In the genomic region with DNA sequence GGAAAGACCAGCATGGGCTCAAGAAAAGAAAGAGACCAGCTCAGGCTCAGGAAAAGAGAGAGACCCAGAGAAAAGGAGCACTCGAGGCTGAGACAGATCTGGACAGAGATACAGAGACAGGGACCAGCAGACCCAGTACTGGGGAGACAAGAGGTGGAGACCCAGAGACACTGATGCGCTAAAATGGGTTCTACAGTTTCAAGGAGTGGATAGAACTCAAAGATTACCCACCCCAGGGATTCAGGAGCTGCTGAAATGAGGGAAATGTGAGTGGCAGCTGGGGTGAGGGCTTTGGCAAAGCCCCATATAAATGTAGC, we compare ENCODE assay signal across 9 cellular contexts. TPM values are rescaled to one million over a fixed set of nuclear protein-coding genes. Genes with fewer than 3 reads are reported as not detected.
DNase-seq lines count a peak whose midpoint lies in the region; ATAC-seq and TF ChIP-seq lines count a peak whose summit lies in the region.
"Had no signal": no experiment of that assay in that cellular context is flagged by ENCODE, and none has a peak within 500 bp of the region (broad histone marks: within the 10 kb centered on the region; RNA-seq: fewer than 3 reads in every experiment).

No MANE protein-coding gene starts in this region.

- peak overlapping the region; percentile 94 for H3K4me3 ChIP-seq in GM23338
- peak overlapping the region; percentile 97 for H3K4me3 ChIP-seq in left ventricle myocardium inferior
- peak overlapping the region; percentile 97 for H3K4me3 ChIP-seq in skeletal muscle satellite cell (ENCODE audit: low read length)

- CTCF ChIA-PET in activated CD4-positive, alpha-beta memory T cell treated with anti-CD3 and anti-CD28 coated beads, Interleukin-2, amount 10 ng/mL, durations not matched to agents 7 days and 5 days (lab: Charles Lee), result interaction anchor here (1.1 kb wide), 1 partner anchor 57 kb away, joined by 4 read pairs; no protein-coding TSS in a partner anchor

- H3K27ac Mint-ChIP-seq in GM23338, result peak overlapping the region; percentile 99
- peak overlapping the region; percentile 71 for H3K27ac Mint-ChIP-seq in activated CD4-positive, alpha-beta memory T cell treated with anti-CD3 and anti-CD28 coated beads, Interleukin-2, amount 10 ng/mL, durations not matched to agents 7 days and 5 days

- no peaks in the 10 kb centered on the region for H4K20me1 ChIP-seq in GM23338 (replicated peaks; ENCODE audit: insufficient read depth)

- no peaks in the 10 kb centered on the region for H3F3A ChIP-seq in GM23338 (replicated peaks; ENCODE audit: low read depth)

- TF ChIP-seq CTCF in GM23338 (conservative IDR thresholded peaks at IDR 0.05; ENCODE audit: low read depth in 2 of 2) (no peak), left ventricle myocardium inferior (IDR thresholded peaks at IDR 0.05; ENCODE audit: borderline replicate concordance) (no peak)

- H3K9ac ChIP-seq in skeletal muscle satellite cell (ENCODE audit: low read depth, low read length), result peak overlapping the region; percentile 99

- H3K36me3 ChIP-seq in GM23338 (ENCODE audit: insufficient read depth) (peaks cover 2% of the 10 kb centered on the region; the same call in 1 of the 2 replicates), left ventricle myocardium inferior (peaks cover 5% of the 10 kb centered on the region), skeletal muscle satellite cell (ENCODE audit: insufficient read depth, low read length) (peaks cover 4% of the 10 kb centered on the region)

- peaks cover 2% of the 10 kb centered on the region for H3K27me3 Mint-ChIP-seq in GM23338 (ENCODE audit: insufficient read depth, low read depth, poor library complexity)
- H3K27me3 Mint-ChIP-seq in activated CD4-positive, alpha-beta memory T cell treated with anti-CD3 and anti-CD28 coated beads, Interleukin-2, amount 10 ng/mL, durations not matched to agents 7 days and 5 days, result no peaks in the 10 kb centered on the region

- intact Hi-C loops in left ventricle myocardium inferior (cut with micrococcal nuclease), result no loop called here

- peaks cover 12% of the 10 kb centered on the region; the same call in 2 of the 3 replicates for H3K4me1 Mint-ChIP-seq in GM23338
- H3K4me1 Mint-ChIP-seq in activated CD4-positive, alpha-beta memory T cell treated with anti-CD3 and anti-CD28 coated beads, Interleukin-2, amount 10 ng/mL, durations not matched to agents 7 days and 5 days, result peaks cover 11% of the 10 kb centered on the region

- peak overlapping the region; percentile 72 for H3K4me3 Mint-ChIP-seq in GM23338
- peak overlapping the region; percentile 67 for H3K4me3 Mint-ChIP-seq in activated CD4-positive, alpha-beta memory T cell treated with anti-CD3 and anti-CD28 coated beads, Interleukin-2, amount 10 ng/mL, durations not matched to agents 7 days and 5 days

- H3K4me2 ChIP-seq in GM23338 (peak overlapping the region; percentile 78), skeletal muscle satellite cell (ENCODE audit: low read length) (peak overlapping the region; percentile 85)

- H3K27me3 ChIP-seq in GM23338 (ENCODE audit: insufficient read depth) (no peaks in the 10 kb centered on the region), left ventricle myocardium inferior (ENCODE audit: low read depth) (no peaks in the 10 kb centered on the region), skeletal muscle satellite cell (ENCODE audit: control insufficient read depth, insufficient read depth, low read length) (no peaks in the 10 kb centered on the region)

- H3K27ac ChIP-seq in GM23338 (ENCODE audit: low read depth) (peak overlapping the region; percentile 86), left ventricle myocardium inferior (replicated peaks) (peak overlapping the region; percentile 93)

- H3K9me3 Mint-ChIP-seq in GM23338, result peaks cover 45% of the 10 kb centered on the region
- H3K9me3 Mint-ChIP-seq in activated CD4-positive, alpha-beta memory T cell treated with anti-CD3 and anti-CD28 coated beads, Interleukin-2, amount 10 ng/mL, durations not matched to agents 7 days and 5 days, result peaks cover 38% of the 10 kb centered on the region

- H3K4me1 ChIP-seq in GM23338 (ENCODE audit: insufficient read depth), result no peaks in the 10 kb centered on the region; the same call in none of the 2 replicates
- H3K4me1 ChIP-seq in left ventricle myocardium inferior, result peaks cover 33% of the 10 kb centered on the region
- H3K4me1 ChIP-seq in skeletal muscle satellite cell (ENCODE audit: control insufficient read depth, insufficient read depth, low read length), result no peaks in the 10 kb centered on the region

- peaks cover 26% of the 10 kb centered on the region for H3K36me3 Mint-ChIP-seq in GM23338 (ENCODE audit: low read depth)
- peaks cover 15% of the 10 kb centered on the region for H3K36me3 Mint-ChIP-seq in activated CD4-positive, alpha-beta memory T cell treated with anti-CD3 and anti-CD28 coated beads, Interleukin-2, amount 10 ng/mL, durations not matched to agents 7 days and 5 days (ENCODE audit: low read depth)

- DNase-seq in GM23338 (ENCODE audit: low spot score) (no peak), left ventricle myocardium inferior (no peak), AG08396 (ENCODE audit: low spot score) (no peak), germinal center (ENCODE audit: low spot score) (no peak), NCI-H1930 (lab: John Stamatoyannopoulos, UW) (no peak)
- no peak for DNase-seq in activated CD4-positive, alpha-beta memory T cell treated with anti-CD3 and anti-CD28 coated beads, Interleukin-2, amount 10 ng/mL, durations not matched to agents 7 days and 5 days

- ATAC-seq in GM23338 (no peak), GM19452 (IDR thresholded peaks at IDR 0.05; ENCODE audit: unreplicated experiment) (no peak)
- ATAC-seq: HCT116 had no signal

- peaks cover 16% of the 10 kb centered on the region for H3K79me2 ChIP-seq in GM23338 (replicated peaks; ENCODE audit: insufficient read depth)

- POLR2A ChIA-PET in activated CD4-positive, alpha-beta memory T cell treated with anti-CD3 and anti-CD28 coated beads, Interleukin-2, amount 10 ng/mL, durations not matched to agents 7 days and 5 days (lab: Charles Lee), result no interaction called here

- H3K9me2 ChIP-seq in GM23338 (ENCODE audit: insufficient read depth), result no peaks in the 10 kb centered on the region

- H3K9me3 ChIP-seq in left ventricle myocardium inferior (replicated peaks) (peaks cover 66% of the 10 kb centered on the region), skeletal muscle satellite cell (replicated peaks; ENCODE audit: low read length) (peaks cover 24% of the 10 kb centered on the region)

- peak overlapping the region; percentile 49; the same call in 1 of the 2 replicates for H2AFZ ChIP-seq in GM23338

TF ChIP-seq in GM23338, 12 proteins besides CTCF, POLR2A, EP300 and RAD21 (continues in another document):
- TF ChIP-seq CREB1 (CRISPR knock-in tag; IDR thresholded peaks at IDR 0.05; ENCODE audit: low read depth), result no peak

RNA-seq across cellular contexts. Expression of a gene that starts 0.6 kb away (rescaled TPM):
- total RNA-seq in GM23338 (2014; rRNA removed; shearing (Covaris generic)), result 63.9 and 75.0 TPM in 2 replicates
- polyA plus RNA-seq in GM23338 (2016; fragmentation: Nextera tagmentation; extraction: Ambion mirVana), result 25.1 and 29.1 TPM in 2 replicates
- 10 to 100 TPM in 1 of 2 experiments, 1 to 10 TPM in 1; 9.8 to 11.6 TPM for total RNA-seq in activated CD4-positive, alpha-beta memory T cell treated with anti-CD3 and anti-CD28 coated beads, Interleukin-2, amount 10 ng/mL, durations not matched to agents 7 days and 5 days
- total RNA-seq in left ventricle myocardium inferior, result 76.1 TPM
- 21.6 and 44.6 TPM in 2 replicates for total RNA-seq in skeletal muscle satellite cell (2012; rRNA removed)

RNA-seq across cellular contexts. Expression of a gene that starts 39.6 kb away (rescaled TPM):
- total RNA-seq in GM23338 (2014; rRNA removed; shearing (Covaris generic)), result 9.8 and 10.3 TPM in 2 replicates
- 2.8 and 4.8 TPM in 2 replicates for polyA plus RNA-seq in GM23338 (2016; fragmentation: Nextera tagmentation; extraction: Ambion mirVana)
- not detected for total RNA-seq in activated CD4-positive, alpha-beta memory T cell treated with anti-CD3 and anti-CD28 coated beads, Interleukin-2, amount 10 ng/mL, durations not matched to agents 7 days and 5 days
- total RNA-seq in left ventricle myocardium inferior, result 3.8 TPM
- 2.0 and 3.5 TPM in 2 replicates for total RNA-seq in skeletal muscle satellite cell (2012; rRNA removed)

RNA-seq across cellular contexts. Expression of a gene that starts 51.9 kb away (rescaled TPM):
- total RNA-seq in GM23338 (2014; rRNA removed; shearing (Covaris generic)), result 15.2 and 16.9 TPM in 2 replicates
- 2.7 and 3.3 TPM in 2 replicates for polyA plus RNA-seq in GM23338 (2016; fragmentation: Nextera tagmentation; extraction: Ambion mirVana)
- 1 to 10 TPM; 4.5 to 4.6 TPM for total RNA-seq in activated CD4-positive, alpha-beta memory T cell treated with anti-CD3 and anti-CD28 coated beads, Interleukin-2, amount 10 ng/mL, durations not matched to agents 7 days and 5 days
- 7.8 TPM for total RNA-seq in left ventricle myocardium inferior
- 10.3 and 11.4 TPM in 2 replicates for total RNA-seq in skeletal muscle satellite cell (2012; rRNA removed)
